Comparison of ENCODE assay signal across 26 cellular contexts in genomic region chr16:14314116-14314515, GRCh38.
"Had no signal": no experiment of that assay in that cellular context is flagged by ENCODE, and none has a peak within 500 bp of the region (broad histone marks: within the 10 kb centered on the region; RNA-seq: fewer than 3 reads in every experiment).

No MANE protein-coding gene starts in this region.

- H3K27ac ChIP-seq: body of pancreas, coronary artery, dorsolateral prefrontal cortex, parathyroid adenoma, right atrium auricular region, spleen, testis, transverse colon, uterus had no signal

- ATAC-seq: activated CD4-positive, alpha-beta T cell treated with anti-CD3 and anti-CD28 coated beads for 36 hours; activated CD8-positive, alpha-beta memory T cell treated with anti-CD3 and anti-CD28 coated beads, Interleukin-2, amount 10 ng/mL, durations not matched to agents 7 days and 5 days; activated CD8-positive, alpha-beta T cell treated with anti-CD3 and anti-CD28 coated beads, Interleukin-2, amount 10 ng/mL, durations not matched to agents 7 days and 5 days; activated T-cell treated with anti-CD3 and anti-CD28 coated beads, Interleukin-2, amount 50 U/mL, for 72 hours; body of pancreas; effector memory CD8-positive, alpha-beta T cell; gastroesophageal sphincter; naive thymus-derived CD4-positive, alpha-beta T cell had no signal

- H3K4me1 ChIP-seq: parathyroid adenoma, right atrium auricular region, uterus had no signal

- H2AFZ ChIP-seq: parathyroid adenoma had no signal

- H3K36me3 ChIP-seq: gastroesophageal sphincter, right atrium auricular region, spleen, transverse colon, uterus had no signal

- H3K79me2 ChIP-seq: parathyroid adenoma had no signal

- H3K4me3 ChIP-seq: body of pancreas, coronary artery, dorsolateral prefrontal cortex, gastroesophageal sphincter, right atrium auricular region, spleen, testis, transverse colon, uterus had no signal

- DNase-seq: activated CD4-positive, alpha-beta T cell treated with anti-CD3 and anti-CD28 coated beads for 36 hours; activated CD4-positive, CD25-positive, alpha-beta regulatory T cell; activated CD8-positive, alpha-beta memory T cell treated with anti-CD3 and anti-CD28 coated beads, Interleukin-2, amount 10 ng/mL, durations not matched to agents 7 days and 5 days; activated CD8-positive, alpha-beta T cell treated with anti-CD3 and anti-CD28 coated beads, Interleukin-2, amount 10 ng/mL, durations not matched to agents 7 days and 5 days; activated effector memory CD4-positive, alpha-beta T cell treated with Interleukin-2 at 50 U/mL for 16 hours; activated naive CD4-positive, alpha-beta T cell treated with Interleukin-2 at 50 U/mL for 16 hours; activated T-cell treated with anti-CD3 and anti-CD28 coated beads for 4 hours; activated T-cell treated with anti-CD3 and anti-CD28 coated beads, Interleukin-2, amount 50 U/mL, for 72 hours; body of pancreas; dorsolateral prefrontal cortex; effector memory CD8-positive, alpha-beta T cell; erythroblast; hypothalamus; immature natural killer cell; midbrain; naive thymus-derived CD4-positive, alpha-beta T cell; occipital lobe; stimulated activated naive CD4-positive, alpha-beta T cell; testis; transverse colon; uterus had no signal

- H3K9ac ChIP-seq: parathyroid adenoma had no signal

- H3K27me3 ChIP-seq: body of pancreas, dorsolateral prefrontal cortex, gastroesophageal sphincter, right atrium auricular region, spleen, testis, transverse colon, uterus had no signal

- H3K9me3 ChIP-seq: body of pancreas, gastroesophageal sphincter, right atrium auricular region, spleen, testis, transverse colon, uterus had no signal
